ENCODE assay signal across 7 cellular contexts in genomic region chr9:128456613-128457061, GRCh38. TPM values are rescaled to one million over a fixed set of nuclear protein-coding genes. Genes with fewer than 3 reads are reported as not detected.
DNase-seq lines count a peak whose midpoint lies in the region; ATAC-seq and TF ChIP-seq lines count a peak whose summit lies in the region.

No MANE protein-coding gene starts in this region.

- TF ChIP-seq POLR2A in GM18505 (IDR thresholded peaks at IDR 0.05; ENCODE audit: borderline replicate concordance, extremely low read depth, insufficient read depth, insufficient read length) = no peak

- H3K9me3 ChIP-seq in iPS-18c (ENCODE audit: control insufficient read depth, insufficient read depth, low read length) (no peaks in the 10 kb centered on the region), skeletal muscle tissue (ENCODE audit: control insufficient read depth in 3 of 3, low read length in 3 of 3) (no peaks in the 10 kb centered on the region)

- DNase-seq in NCI-H1930 (lab: John Stamatoyannopoulos, UW) = peak; percentile 58 to 69
- peak; percentile 67 for DNase-seq in UCSD-AML1 (lab: John Stamatoyannopoulos, UW; ENCODE audit: unreplicated experiment)

- peaks cover 11% of the 10 kb centered on the region for H3K27me3 Mint-ChIP-seq in brain

- peaks cover 27% of the 10 kb centered on the region for H3K4me1 Mint-ChIP-seq in brain

- H3K4me3 Mint-ChIP-seq in brain = peak overlapping the region; percentile 91 to 97 (median 92)

- H3K9me3 Mint-ChIP-seq in brain = peaks cover 0 to 2% (median 0%) of the 10 kb centered on the region in 5 experiments

- peaks cover 0 to 7% (median 6%) of the 10 kb centered on the region in 3 donors for H3K27me3 ChIP-seq in skeletal muscle tissue (ENCODE audit: control insufficient read depth in 3 of 3, insufficient read depth in 3 of 3, low read length in 3 of 3)

- peak overlapping the region; percentile 27 to 89 (median 70) for H3K27ac Mint-ChIP-seq in brain

- H3K27ac ChIP-seq in skeletal muscle tissue (ENCODE audit: low read depth, low read length) = peak overlapping the region; percentile 75

- peak overlapping the region; percentile 75 to 85 (median 79) for H3K9ac ChIP-seq in skeletal muscle tissue (ENCODE audit: low read depth in 1 of 3, low read length in 3 of 3)

- H3K36me3 Mint-ChIP-seq in brain = peaks cover 24% of the 10 kb centered on the region

- peaks cover 7 to 11% (median 8%) of the 10 kb centered on the region in 3 donors for H3K4me1 ChIP-seq in skeletal muscle tissue (ENCODE audit: control insufficient read depth in 3 of 3, insufficient read depth in 3 of 3, low read length in 3 of 3)

- ATAC-seq in GM18505 (IDR thresholded peaks at IDR 0.05; ENCODE audit: unreplicated experiment) (peak; percentile 49), HG02938 (IDR thresholded peaks at IDR 0.05; ENCODE audit: unreplicated experiment) (peak; percentile 48)

- H3K4me3 ChIP-seq in iPS-18c (ENCODE audit: insufficient read depth, low read depth, low read length) = peak overlapping the region; percentile 88
- H3K4me3 ChIP-seq in skeletal muscle tissue (ENCODE audit: low read length in 3 of 3) = peak overlapping the region; percentile 88 to 90 (median 89)

- peaks cover 12 to 13% (median 13%) of the 10 kb centered on the region in 3 donors for H3K36me3 ChIP-seq in skeletal muscle tissue (ENCODE audit: control insufficient read depth in 3 of 3, insufficient read depth in 3 of 3, low read length in 3 of 3)

- no peak for TF ChIP-seq CTCF in brain (conservative IDR thresholded peaks at IDR 0.05)

RNA-seq across cellular contexts. Expression of gene ODF2, which starts 0.8 kb away (rescaled TPM):
- 74.2 TPM for polyA plus RNA-seq in brain (ENCODE audit: insufficient read depth, low read depth, low replicate concordance)
- total RNA-seq in skeletal muscle tissue = 15.7 TPM

RNA-seq across cellular contexts. Expression of gene CERCAM, which starts 36.0 kb away (rescaled TPM):
- 15.9 TPM for polyA plus RNA-seq in brain (ENCODE audit: insufficient read depth, low read depth, low replicate concordance)
- total RNA-seq in skeletal muscle tissue = 33.4 TPM

RNA-seq across cellular contexts. Expression of gene GLE1, which starts 47.9 kb away (rescaled TPM):
- 51.0 TPM for polyA plus RNA-seq in brain (ENCODE audit: insufficient read depth, low read depth, low replicate concordance)
- 16.7 TPM for total RNA-seq in skeletal muscle tissue

Comparison
In these comparisons a context has a peak if more than half of its experiments do, and no peak if none do; other contexts are left out.
1. Peak in every context shown above with its lines: DNase-seq, ATAC-seq, H3K4me3 ChIP-seq and H3K27ac ChIP-seq.